Comparison of ENCODE assay signal across 1 cellular context in genomic region chr14:25049127-25049558, GRCh38.
A peak's percentile ranks its signal among the peaks of the same experiment; 100 is the strongest.
TF ChIP-seq lines count a peak whose summit lies in the region.

No MANE protein-coding gene starts in this region.

TF ChIP-seq in HepG2, 621 proteins besides CTCF, POLR2A, EP300 and RAD21 (continued from another document and continues in another):
- TF ChIP-seq ZXDC (CRISPR knock-in tag; IDR thresholded peaks at IDR 0.05), result no peak
- TF ChIP-seq MEIS2 (CRISPR knock-in tag; IDR thresholded peaks at IDR 0.05), result no peak
- no peak for TF ChIP-seq ZNF205 (CRISPR knock-in tag; IDR thresholded peaks at IDR 0.05)
- TF ChIP-seq FLYWCH1 (CRISPR knock-in tag; IDR thresholded peaks at IDR 0.05), result no peak
- no peak for TF ChIP-seq KAT2B (IDR thresholded peaks at IDR 0.05; ENCODE audit: borderline replicate concordance, low read depth, low read length)
- peak; percentile 83; the same call in 1 of the 2 replicates for TF ChIP-seq ZNF737 (CRISPR knock-in tag; IDR thresholded peaks at IDR 0.05; ENCODE audit: borderline replicate concordance)
- TF ChIP-seq MAFG (CRISPR knock-in tag; IDR thresholded peaks at IDR 0.05), result no peak
- TF ChIP-seq FOXO4 (CRISPR knock-in tag; conservative IDR thresholded peaks at IDR 0.05), result no peak
- no peak for TF ChIP-seq ZNF143 (CRISPR knock-in tag; IDR thresholded peaks at IDR 0.05)
- TF ChIP-seq WIZ (CRISPR knock-in tag; IDR thresholded peaks at IDR 0.05), result no peak
- no peak for TF ChIP-seq GRHL1 (CRISPR knock-in tag; conservative IDR thresholded peaks at IDR 0.05)
- no peak for TF ChIP-seq ZFP91 (CRISPR knock-in tag; IDR thresholded peaks at IDR 0.05; ENCODE audit: borderline replicate concordance)
- TF ChIP-seq FOXP4 (CRISPR knock-in tag; IDR thresholded peaks at IDR 0.05), result no peak
- TF ChIP-seq MAF1 (CRISPR knock-in tag; IDR thresholded peaks at IDR 0.05; ENCODE audit: borderline replicate concordance), result no peak
- TF ChIP-seq HMGXB4 (CRISPR knock-in tag; IDR thresholded peaks at IDR 0.05; ENCODE audit: borderline replicate concordance in 1 of 2, low read depth in 1 of 2), result 0 out of 4 replicates have a peak, but pooled peaks of 1 of the 2 experiments have one; percentile 2
- TF ChIP-seq MIXL1 (CRISPR knock-in tag; IDR thresholded peaks at IDR 0.05), result no peak
- TF ChIP-seq ZNF550 (CRISPR knock-in tag; IDR thresholded peaks at IDR 0.05; ENCODE audit: borderline replicate concordance), result no peak
- no peak for TF ChIP-seq ZNF672 (CRISPR knock-in tag; IDR thresholded peaks at IDR 0.05)
- no peak for TF ChIP-seq HINFP (CRISPR knock-in tag; IDR thresholded peaks at IDR 0.05; ENCODE audit: low read depth)
- TF ChIP-seq HDAC6 (IDR thresholded peaks at IDR 0.05; ENCODE audit: low read depth, low read length), result no peak
- TF ChIP-seq ZNF441 (CRISPR knock-in tag; IDR thresholded peaks at IDR 0.05; ENCODE audit: borderline replicate concordance), result no peak
- TF ChIP-seq MZF1 (CRISPR knock-in tag; IDR thresholded peaks at IDR 0.05; ENCODE audit: borderline replicate concordance), result no peak
- no peak for TF ChIP-seq FOXA3 (CRISPR knock-in tag; IDR thresholded peaks at IDR 0.05)
- TF ChIP-seq TRAFD1 (CRISPR knock-in tag; IDR thresholded peaks at IDR 0.05; ENCODE audit: borderline replicate concordance), result 0 out of 2 replicates have a peak, but pooled peaks have one; percentile 22
- no peak for TF ChIP-seq ZBTB44 (CRISPR knock-in tag; IDR thresholded peaks at IDR 0.05)
- TF ChIP-seq REXO4 (CRISPR knock-in tag; IDR thresholded peaks at IDR 0.05; ENCODE audit: borderline replicate concordance), result no peak
- no peak; the same call in 1 of the 2 replicates for TF ChIP-seq THAP9 (CRISPR knock-in tag; IDR thresholded peaks at IDR 0.05; ENCODE audit: borderline replicate concordance)
- no peak for TF ChIP-seq HIC2 (CRISPR knock-in tag; IDR thresholded peaks at IDR 0.05; ENCODE audit: low read depth)
- no peak for TF ChIP-seq MLLT10 (CRISPR knock-in tag; IDR thresholded peaks at IDR 0.05)
- no peak for TF ChIP-seq ZNF713 (CRISPR knock-in tag; IDR thresholded peaks at IDR 0.05)
- TF ChIP-seq SPEN (CRISPR knock-in tag; IDR thresholded peaks at IDR 0.05; ENCODE audit: low read depth), result no peak
- TF ChIP-seq PLSCR1 (CRISPR knock-in tag; IDR thresholded peaks at IDR 0.05; ENCODE audit: borderline replicate concordance), result no peak
- peak; percentile 6; the same call in 1 of the 2 replicates for TF ChIP-seq ETV5 (CRISPR knock-in tag; IDR thresholded peaks at IDR 0.05; ENCODE audit: borderline replicate concordance)
- TF ChIP-seq NFIC (IDR thresholded peaks at IDR 0.05; ENCODE audit: low read length), result no peak
